ENCODE assay signal across 10 cellular contexts in the genomic region with DNA sequence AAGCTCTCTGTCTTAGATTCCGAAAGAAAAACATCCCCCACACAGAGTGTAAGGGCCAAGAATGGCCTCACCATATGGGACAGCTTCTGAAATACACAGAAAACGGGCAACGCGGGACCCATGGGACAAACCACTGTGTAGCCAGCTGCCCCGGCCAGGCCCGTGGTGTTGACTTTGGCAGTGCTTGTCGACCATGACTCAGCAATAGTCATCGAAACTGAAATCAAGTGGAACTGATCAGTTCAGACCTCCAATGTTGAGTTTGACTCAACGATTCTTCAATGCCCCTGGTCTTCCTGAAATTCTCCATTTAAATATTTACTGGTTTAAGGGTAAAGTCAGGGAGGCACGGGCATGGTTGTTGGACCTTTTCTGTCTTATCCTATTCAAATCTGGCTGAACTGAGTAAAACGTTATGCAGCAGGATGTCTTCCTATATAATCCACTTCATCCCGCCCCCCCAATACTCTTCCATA. TPM values are rescaled to one million over a fixed set of nuclear protein-coding genes. Genes with fewer than 3 reads are reported as not detected.
DNase-seq lines count a peak whose midpoint lies in the region; ATAC-seq and TF ChIP-seq lines count a peak whose summit lies in the region.
"Had no signal": no experiment of that assay in that cellular context is flagged by ENCODE, and none has a peak within 500 bp of the region (broad histone marks: within the 10 kb centered on the region; RNA-seq: fewer than 3 reads in every experiment).

No MANE protein-coding gene starts in this region.

- H3K9me3 ChIP-seq in HEK293 (ENCODE audit: control insufficient read depth, insufficient read depth, low read depth, low read length) (no peaks in the 10 kb centered on the region), SK-N-SH (no peaks in the 10 kb centered on the region), cardiac muscle cell (ENCODE audit: low read depth) (no peaks in the 10 kb centered on the region)

- H3K4me1 ChIP-seq in HEK293 (ENCODE audit: control insufficient read depth, insufficient read depth, low read length), result peaks cover 24% of the 10 kb centered on the region
- H3K4me1 ChIP-seq in SK-N-SH (ENCODE audit: control insufficient read depth in 1 of 2, insufficient read depth in 2 of 2, low read depth in 1 of 2, low read length in 1 of 2), result peaks cover 21 to 47% of the 10 kb centered on the region in 2 experiments
- H3K4me1 ChIP-seq in cardiac muscle cell (ENCODE audit: low read depth), result peaks cover 61% of the 10 kb centered on the region
- no peaks in the 10 kb centered on the region for H3K4me1 ChIP-seq in mesendoderm (ENCODE audit: control insufficient read depth, low read depth, low read length)

- H3K79me2 ChIP-seq in SK-N-SH (ENCODE audit: insufficient read depth) (peaks cover 91% of the 10 kb centered on the region), mesendoderm (ENCODE audit: control insufficient read depth, insufficient read depth, low read length) (no peaks in the 10 kb centered on the region)

- no peaks in the 10 kb centered on the region for H3K79me1 ChIP-seq in mesendoderm (ENCODE audit: low read length)

- no peak overlapping the region for H3K27ac Mint-ChIP-seq in activated T-cell treated with anti-CD3 and anti-CD28 coated beads, Interleukin-2, amount 50 U/mL, for 72 hours
- H3K27ac Mint-ChIP-seq: activated T-helper 1 cell treated with anti-CD3 and anti-CD28 coated beads, Interleukin-12 subunit alpha, Interleukin-12 subunit beta, Interleukin-2, Interleukin-4 antibody, amounts not matched to agents 30 ng/mL and 10 ng/mL and 1 ng/mL, durations not matched to agents 14 hours and 24 hours and 36 hours; natural killer cell treated with Interleukin-12 subunit alpha and Interleukin-12 subunit beta and Interleukin-15 and Interleukin-18, amount 100 ng/mL, for 72 hours had no signal

- TF ChIP-seq CTCF in HEK293 (tag by site-specific recombination; IDR thresholded peaks at IDR 0.05) (no peak), SK-N-SH (IDR thresholded peaks at IDR 0.05) (no peak), cardiac muscle cell (IDR thresholded peaks at IDR 0.05; ENCODE audit: low read depth, low read length) (no peak)

- no peak for DNase-seq in SK-N-SH
- peak in 1 of 2 donors; percentile 91 for DNase-seq in cardiac muscle cell (ENCODE audit: low read depth in 1 of 2, low spot score in 1 of 2)
- DNase-seq in smooth muscle cell of the brain vasculature (ENCODE audit: low read depth, low spot score), result peak; percentile 93
- no peak for DNase-seq in NCI-H187 treated with DMSO at 0.1 percent for 48 hours (lab: John Stamatoyannopoulos, UW)
- no peak for DNase-seq in activated T-cell treated with anti-CD3 and anti-CD28 coated beads, Interleukin-2, amount 50 U/mL, for 72 hours
- no peak for DNase-seq in mesendoderm
- DNase-seq in activated T-cell treated with anti-CD3 and anti-CD28 coated beads, Interleukin-2, amount 50 U/mL, for 4 hours, result no peak

- H3K27ac ChIP-seq in HEK293 (ENCODE audit: extremely low read depth, low read depth, low read length) (no peak overlapping the region), SK-N-SH (ENCODE audit: low read depth in 2 of 2, low read length in 1 of 2) (peak overlapping the region; percentile 50 to 95), cardiac muscle cell (peak overlapping the region; percentile 71), mesendoderm (ENCODE audit: low read depth, low read length) (no peak overlapping the region)

- peak overlapping the region; percentile 43; the same call in 1 of the 2 replicates for H3K9ac ChIP-seq in SK-N-SH
- no peak overlapping the region for H3K9ac ChIP-seq in mesendoderm (ENCODE audit: low read length)

- peaks cover 6% of the 10 kb centered on the region for H3K27me3 Mint-ChIP-seq in activated T-cell treated with anti-CD3 and anti-CD28 coated beads, Interleukin-2, amount 50 U/mL, for 72 hours (ENCODE audit: low read depth)
- peaks cover 2% of the 10 kb centered on the region for H3K27me3 Mint-ChIP-seq in activated T-cell treated with anti-CD3 and anti-CD28 coated beads, Interleukin-2, amount 50 U/mL, for 4 hours (ENCODE audit: low read depth)
- H3K27me3 Mint-ChIP-seq: natural killer cell treated with Interleukin-12 subunit alpha and Interleukin-12 subunit beta and Interleukin-15 and Interleukin-18, amount 100 ng/mL, for 72 hours had no signal

- no peak overlapping the region for H3K18ac ChIP-seq in mesendoderm (ENCODE audit: low read length)

- no peak for ATAC-seq in activated T-cell treated with anti-CD3 and anti-CD28 coated beads, Interleukin-2, amount 50 U/mL, for 72 hours (replicated peaks in 1 of 2)
- no peak for ATAC-seq in activated T-cell treated with anti-CD3 and anti-CD28 coated beads, Interleukin-2, amount 50 U/mL, for 4 hours
- ATAC-seq: natural killer cell treated with Interleukin-12 subunit alpha and Interleukin-12 subunit beta and Interleukin-15 and Interleukin-18, amount 100 ng/mL, for 72 hours had no signal

- no peaks in the 10 kb centered on the region for H3K9me2 ChIP-seq in SK-N-SH

- H2BK120ac ChIP-seq in mesendoderm (ENCODE audit: low read depth, low read length), result no peak overlapping the region

- TF ChIP-seq EP300 in SK-N-SH (IDR thresholded peaks at IDR 0.05; ENCODE audit: borderline replicate concordance in 1 of 2, low read depth in 1 of 2, low read length in 1 of 2), result peak in 1 of 2 experiments; percentile 88; a peak in 2 of 4 replicates

- H2AK5ac ChIP-seq in mesendoderm (ENCODE audit: low read length), result no peak overlapping the region

- 25% methylated on average over 11 of the region's 12 CpGs for WGBS in SK-N-SH (ENCODE audit: low lambda C conversion rate)
- no CpG with 5 or more reads among the region's 12 CpGs for whole genome bisulfite sequencing in mesendoderm (ENCODE audit: extremely low coverage, insufficient coverage, low lambda C conversion rate)

- no peak for TF ChIP-seq RAD21 in SK-N-SH (IDR thresholded peaks at IDR 0.05; ENCODE audit: low read length)

- CTCF ChIA-PET in HEK293 (lab: Yijun Ruan, JAX), result interaction anchor here (0.6 to 0.9 kb wide), 3 partner anchors 10 to 200 kb away, joined by 3 read pairs; no protein-coding TSS in a partner anchor
- CTCF ChIA-PET in SK-N-SH (lab: Yijun Ruan, JAX), result interaction anchor here (0.7 to 2.1 kb wide), 3 partner anchors 19 to 59 kb away, joined by 3 to 4 read pairs (median 3); no protein-coding TSS in a partner anchor

- H3K9me3 Mint-ChIP-seq in activated T-cell treated with anti-CD3 and anti-CD28 coated beads, Interleukin-2, amount 50 U/mL, for 72 hours, result no peaks in the 10 kb centered on the region
- no peaks in the 10 kb centered on the region for H3K9me3 Mint-ChIP-seq in activated T-cell treated with anti-CD3 and anti-CD28 coated beads, Interleukin-2, amount 50 U/mL, for 4 hours
- H3K9me3 Mint-ChIP-seq: activated T-helper 1 cell treated with anti-CD3 and anti-CD28 coated beads, Interleukin-12 subunit alpha, Interleukin-12 subunit beta, Interleukin-2, Interleukin-4 antibody, amounts not matched to agents 30 ng/mL and 10 ng/mL and 1 ng/mL, durations not matched to agents 14 hours and 24 hours and 36 hours; natural killer cell treated with Interleukin-12 subunit alpha and Interleukin-12 subunit beta and Interleukin-15 and Interleukin-18, amount 100 ng/mL, for 72 hours had no signal

- H3K4me3 Mint-ChIP-seq in activated T-cell treated with anti-CD3 and anti-CD28 coated beads, Interleukin-2, amount 50 U/mL, for 72 hours, result no peak overlapping the region
- H3K4me3 Mint-ChIP-seq in activated T-cell treated with anti-CD3 and anti-CD28 coated beads, Interleukin-2, amount 50 U/mL, for 4 hours, result no peak overlapping the region
- H3K4me3 Mint-ChIP-seq: activated T-helper 1 cell treated with anti-CD3 and anti-CD28 coated beads, Interleukin-12 subunit alpha, Interleukin-12 subunit beta, Interleukin-2, Interleukin-4 antibody, amounts not matched to agents 30 ng/mL and 10 ng/mL and 1 ng/mL, durations not matched to agents 14 hours and 24 hours and 36 hours; natural killer cell treated with Interleukin-12 subunit alpha and Interleukin-12 subunit beta and Interleukin-15 and Interleukin-18, amount 100 ng/mL, for 72 hours had no signal

- H3K36me3 ChIP-seq in HEK293 (ENCODE audit: control insufficient read depth in 2 of 2, insufficient read depth in 1 of 2, low read length in 2 of 2) (no peaks in the 10 kb centered on the region), SK-N-SH (replicated peaks in 1 of 2; ENCODE audit: control insufficient read depth in 1 of 2, insufficient read depth in 2 of 2, low read length in 1 of 2) (no peaks in the 10 kb centered on the region), cardiac muscle cell (no peaks in the 10 kb centered on the region), mesendoderm (ENCODE audit: control insufficient read depth, insufficient read depth, low read length) (no peaks in the 10 kb centered on the region)

- H3K36me3 Mint-ChIP-seq in activated T-cell treated with anti-CD3 and anti-CD28 coated beads, Interleukin-2, amount 50 U/mL, for 72 hours (ENCODE audit: insufficient read depth in 2 of 2), result no peaks in the 10 kb centered on the region
- H3K36me3 Mint-ChIP-seq in activated T-cell treated with anti-CD3 and anti-CD28 coated beads, Interleukin-2, amount 50 U/mL, for 4 hours (ENCODE audit: insufficient read depth), result no peaks in the 10 kb centered on the region
- H3K36me3 Mint-ChIP-seq: natural killer cell treated with Interleukin-12 subunit alpha and Interleukin-12 subunit beta and Interleukin-15 and Interleukin-18, amount 100 ng/mL, for 72 hours had no signal

- no peak overlapping the region for H2BK5ac ChIP-seq in mesendoderm (ENCODE audit: low read length)

- H3K4me3 ChIP-seq in HEK293 (ENCODE audit: low read depth, low read length) (no peak overlapping the region), SK-N-SH (ENCODE audit: low read depth in 2 of 2, low read length in 1 of 2) (peak overlapping the region in 1 of 2 experiments; percentile 45; a peak in 1 of 4 replicates), cardiac muscle cell (no peak overlapping the region), mesendoderm (ENCODE audit: low read length) (no peak overlapping the region)

- H3K27me3 ChIP-seq in SK-N-SH (ENCODE audit: insufficient read depth), result no peaks in the 10 kb centered on the region
- H3K27me3 ChIP-seq in cardiac muscle cell, result no peaks in the 10 kb centered on the region
- H3K27me3 ChIP-seq in mesendoderm (ENCODE audit: insufficient read depth, low read length, poor library complexity), result no peaks in the 10 kb centered on the region

- POLR2A ChIA-PET in HEK293 (lab: Yijun Ruan, JAX), result no interaction called here
- POLR2A ChIA-PET in SK-N-SH (lab: Yijun Ruan, JAX), result no interaction called here

- no peak overlapping the region for H4K5ac ChIP-seq in mesendoderm (ENCODE audit: low read length)

- no peak overlapping the region for H3K4ac ChIP-seq in mesendoderm (ENCODE audit: low read depth, low read length)

- H2AFZ ChIP-seq in SK-N-SH (ENCODE audit: low read depth), result no peak overlapping the region

- H3K23ac ChIP-seq in mesendoderm (ENCODE audit: low read length), result no peak overlapping the region

- no peak overlapping the region for H3K56ac ChIP-seq in mesendoderm (ENCODE audit: low read length)

- peaks cover 32% of the 10 kb centered on the region for H3F3A ChIP-seq in SK-N-SH (replicated peaks; ENCODE audit: insufficient read depth)

- no peak overlapping the region for H2BK15ac ChIP-seq in mesendoderm (replicated peaks; ENCODE audit: low read depth)

- H3K4me2 ChIP-seq in SK-N-SH, result peak overlapping the region; percentile 79
- H3K4me2 ChIP-seq in mesendoderm (ENCODE audit: low read length), result no peak overlapping the region

- peaks cover 70% of the 10 kb centered on the region for H4K20me1 ChIP-seq in SK-N-SH (ENCODE audit: insufficient read depth)

- no peak overlapping the region for H4K8ac ChIP-seq in mesendoderm (ENCODE audit: low read depth, low read length)

- no peaks in the 10 kb centered on the region for H3K4me1 Mint-ChIP-seq in activated T-cell treated with anti-CD3 and anti-CD28 coated beads, Interleukin-2, amount 50 U/mL, for 72 hours (ENCODE audit: low read depth)
- H3K4me1 Mint-ChIP-seq in activated T-cell treated with anti-CD3 and anti-CD28 coated beads, Interleukin-2, amount 50 U/mL, for 4 hours (ENCODE audit: low read depth), result no peaks in the 10 kb centered on the region

RNA-seq across cellular contexts. Expression of a gene that starts 27.5 kb away (rescaled TPM):
- polyA plus RNA-seq in SK-N-SH (2012; rRNA removed), result 1.9 and 2.0 TPM in 2 replicates
- polyA plus RNA-seq in SK-N-SH (2012; cell fraction: cytosol; rRNA removed), result 1.9 and 2.0 TPM in 2 replicates
- 4.1 and 5.0 TPM in 2 replicates for polyA plus RNA-seq in SK-N-SH (2012; cell fraction: nucleus; rRNA removed)
- 6.6 and 12.2 TPM in 2 replicates for total RNA-seq in cardiac muscle cell
- 6.7 and 8.4 TPM in 2 replicates for polyA plus RNA-seq in cardiac muscle cell
- total RNA-seq in activated T-cell treated with anti-CD3 and anti-CD28 coated beads, Interleukin-2, amount 50 U/mL, for 72 hours, result 1 to 10 TPM in 1 of 2 donors, under 1 TPM in 1; 0.35 to 1.0 TPM
- polyA plus RNA-seq in mesendoderm (2013, experiment 1 of 2), result 0.86 TPM
- polyA plus RNA-seq in mesendoderm (2013, experiment 2 of 2), result 0.76 TPM
- 1 to 10 TPM in 1 of 3 donors, under 1 TPM in 2; 0.29 to 2.5 (median 0.86) TPM for total RNA-seq in activated T-cell treated with anti-CD3 and anti-CD28 coated beads, Interleukin-2, amount 50 U/mL, for 4 hours

Comparison
In these comparisons a context has a peak if more than half of its experiments do, and no peak if none do; other contexts are left out.
1. H3K27ac ChIP-seq: peak in SK-N-SH (2 of 2) and cardiac muscle cell (single experiment); none in HEK293 (single experiment) and mesendoderm (single experiment).